8 cellular contexts compared by ENCODE assay signal in genomic region chr6:30556006-30556713, GRCh38. TPM values are rescaled to one million over a fixed set of nuclear protein-coding genes. Genes with fewer than 3 reads are reported as not detected.
DNase-seq lines count a peak whose midpoint lies in the region; ATAC-seq and TF ChIP-seq lines count a peak whose summit lies in the region.

Gene GNL1, minus strand, starts transcription at chr6:30556489. Its CDS starts 286 bp downstream, at chr6:30556203.

- no peak for TF ChIP-seq CTCF in liver (IDR thresholded peaks at IDR 0.05; ENCODE audit: low read depth, low read length, missing input control)

- peak within 1 kb of the TSS; percentile 78 to 94 (median 90) for H3K4me3 ChIP-seq in BLaER1 treated with 17β-estradiol and CSF1 and Interleukin-3, amounts not matched to agents 10 nM and 100 nM
- peak within 1 kb of the TSS; percentile 85 to 98 (median 85) for H3K4me3 ChIP-seq in liver (ENCODE audit: low read depth in 1 of 3, low read length in 3 of 3)

- peaks cover 34% of the 10 kb centered on the region for H3K4me1 Mint-ChIP-seq in dendritic cell treated with granulocyte-macrophage colony-stimulating factor and Interleukin-4, amounts not matched to agents 40 ng/mL and 50 ng/mL, for 4 days (ENCODE audit: low read depth)

- peaks cover 27 to 38% (median 33%) of the 10 kb centered on the region in 10 experiments for H3K4me1 ChIP-seq in BLaER1 treated with 17β-estradiol and CSF1 and Interleukin-3, amounts not matched to agents 10 nM and 100 nM
- H3K4me1 ChIP-seq in liver (ENCODE audit: control insufficient read depth in 4 of 4, insufficient read depth in 4 of 4, low read length in 3 of 4), result peaks cover 4 to 28% (median 17%) of the 10 kb centered on the region in 4 donors

- under 1% methylated on average over 67 of the region's 67 CpGs for WGBS in liver

- H3K9ac ChIP-seq in BLaER1 treated with 17β-estradiol and CSF1 and Interleukin-3, amounts not matched to agents 10 nM and 100 nM, result peak within 1 kb of the TSS; percentile 86 to 95 (median 92)
- peak within 1 kb of the TSS; percentile 71 to 85 for H3K9ac ChIP-seq in liver (ENCODE audit: low read depth in 1 of 2, low read length in 2 of 2)

- DNase-seq in NCI-H774 (lab: John Stamatoyannopoulos, UW), result peak; percentile 89
- peak; percentile 100 for DNase-seq in activated CD4-positive, alpha-beta T cell treated with anti-CD3 and anti-CD28 coated beads, Interleukin-2, amount 50 U/mL, for 4 hours
- DNase-seq in stimulated activated CD4-positive, alpha-beta T cell treated with anti-CD3 and anti-CD28 coated beads, Interleukin-4, amount 100 ng/mL, for 4 hours, result peak; percentile 99

- H4K20me1 ChIP-seq in BLaER1 treated with 17β-estradiol and CSF1 and Interleukin-3, amounts not matched to agents 10 nM and 100 nM, result peaks cover 0 to 49% (median 17%) of the 10 kb centered on the region in 11 experiments; a peak in 13 of 22 replicates

- H3K36me3 Mint-ChIP-seq in dendritic cell treated with granulocyte-macrophage colony-stimulating factor and Interleukin-4, amounts not matched to agents 40 ng/mL and 50 ng/mL, for 4 days (ENCODE audit: low read depth), result peaks cover 81% of the 10 kb centered on the region

- no peaks in the 10 kb centered on the region for H3K9me3 ChIP-seq in BLaER1 treated with 17β-estradiol and CSF1 and Interleukin-3, amounts not matched to agents 10 nM and 100 nM (replicated peaks in 1 of 11)
- H3K9me3 ChIP-seq in liver (ENCODE audit: control insufficient read depth in 4 of 4, low read length in 3 of 4), result no peaks in the 10 kb centered on the region

- peak within 1 kb of the TSS; percentile 99 for H3K4me3 Mint-ChIP-seq in dendritic cell treated with granulocyte-macrophage colony-stimulating factor and Interleukin-4, amounts not matched to agents 40 ng/mL and 50 ng/mL, for 4 days

- ATAC-seq in GM19351 (IDR thresholded peaks at IDR 0.05; ENCODE audit: unreplicated experiment), result peak; percentile 85
- ATAC-seq in HG03521 (IDR thresholded peaks at IDR 0.05; ENCODE audit: unreplicated experiment), result peak; percentile 75

- peak within 1 kb of the TSS; percentile 100 for H3K27ac Mint-ChIP-seq in dendritic cell treated with granulocyte-macrophage colony-stimulating factor and Interleukin-4, amounts not matched to agents 40 ng/mL and 50 ng/mL, for 4 days

- peaks cover 34 to 64% (median 53%) of the 10 kb centered on the region in 11 experiments for H3K36me3 ChIP-seq in BLaER1 treated with 17β-estradiol and CSF1 and Interleukin-3, amounts not matched to agents 10 nM and 100 nM
- peaks cover 0 to 18% (median 7%) of the 10 kb centered on the region in 4 donors for H3K36me3 ChIP-seq in liver (ENCODE audit: control insufficient read depth in 4 of 4, insufficient read depth in 3 of 4, low read depth in 1 of 4, low read length in 3 of 4)

- peak within 1 kb of the TSS; percentile 89 to 97 (median 95) for H3K27ac ChIP-seq in BLaER1 treated with 17β-estradiol and CSF1 and Interleukin-3, amounts not matched to agents 10 nM and 100 nM
- peak within 1 kb of the TSS; percentile 99 for H3K27ac ChIP-seq in liver (ENCODE audit: low read depth in 1 of 2, low read length in 2 of 2)

- H3K9me3 Mint-ChIP-seq in dendritic cell treated with granulocyte-macrophage colony-stimulating factor and Interleukin-4, amounts not matched to agents 40 ng/mL and 50 ng/mL, for 4 days, result no peaks in the 10 kb centered on the region

- intact Hi-C loops in dendritic cell treated with granulocyte-macrophage colony-stimulating factor and Interleukin-4, amounts not matched to agents 40 ng/mL and 50 ng/mL, for 4 days (cut with micrococcal nuclease), result loop anchor here (1.0 kb wide), 1 partner anchor 61 kb away; the partner anchor contains the start of genes MRPS18B and PPP1R10

- H3K4me2 ChIP-seq in BLaER1 treated with 17β-estradiol and CSF1 and Interleukin-3, amounts not matched to agents 10 nM and 100 nM, result peak within 1 kb of the TSS; percentile 93 to 100 (median 96)

- no peak for TF ChIP-seq RAD21 in liver (IDR thresholded peaks at IDR 0.05)

- no peaks in the 10 kb centered on the region for H3K27me3 Mint-ChIP-seq in dendritic cell treated with granulocyte-macrophage colony-stimulating factor and Interleukin-4, amounts not matched to agents 40 ng/mL and 50 ng/mL, for 4 days

- no peaks in the 10 kb centered on the region for H3K27me3 ChIP-seq in BLaER1 treated with 17β-estradiol and CSF1 and Interleukin-3, amounts not matched to agents 10 nM and 100 nM
- H3K27me3 ChIP-seq in liver (ENCODE audit: control insufficient read depth in 4 of 4, insufficient read depth in 4 of 4, low read length in 3 of 4), result no peaks in the 10 kb centered on the region

TF ChIP-seq in liver, 16 proteins besides CTCF, POLR2A, EP300 and RAD21:
- TF ChIP-seq JUND (IDR thresholded peaks at IDR 0.05) (peak in 1 of 2 donors; percentile 50), TAF1 (conservative IDR thresholded peaks at IDR 0.05) (no peak), FOXA2 (IDR thresholded peaks at IDR 0.05) (no peak), HNF4A (conservative IDR thresholded peaks at IDR 0.05) (no peak), RXRA (IDR thresholded peaks at IDR 0.05) (peak in 1 of 2 donors; percentile 74), YY1 (IDR thresholded peaks at IDR 0.05) (no peak), FOXA1 (IDR thresholded peaks at IDR 0.05) (no peak), GABPA (IDR thresholded peaks at IDR 0.05 in 1 of 2, conservative IDR thresholded peaks at IDR 0.05 in 1 of 2) (no peak), MAX (IDR thresholded peaks at IDR 0.05) (peak; percentile 60), REST (IDR thresholded peaks at IDR 0.05) (no peak), ZBTB33 (IDR thresholded peaks at IDR 0.05) (no peak), EGR1 (IDR thresholded peaks at IDR 0.05; ENCODE audit: low read depth in 2 of 2) (peak; percentile 84 to 86), NR2F2 (IDR thresholded peaks at IDR 0.05) (no peak), HNF4G (IDR thresholded peaks at IDR 0.05) (no peak), SP1 (IDR thresholded peaks at IDR 0.05) (peak; percentile 69)
- TF ChIP-seq, protein P1, sequence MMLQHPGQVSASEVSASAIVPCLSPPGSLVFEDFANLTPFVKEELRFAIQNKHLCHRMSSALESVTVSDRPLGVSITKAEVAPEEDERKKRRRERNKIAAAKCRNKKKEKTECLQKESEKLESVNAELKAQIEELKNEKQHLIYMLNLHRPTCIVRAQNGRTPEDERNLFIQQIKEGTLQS (IDR thresholded peaks at IDR 0.05), result peak; percentile 68

RNA-seq across cellular contexts. Expression of gene GNL1, which starts in this region (rescaled TPM):
- 10 to 100 TPM; 12.3 to 14.0 TPM for total RNA-seq in liver
- polyA plus RNA-seq in liver, result 10 to 100 TPM; 10.1 to 18.2 TPM

Comparison
In these comparisons a context has a peak if more than half of its experiments do, and no peak if none do; other contexts are left out.
1. Peak in every context shown above with its lines: DNase-seq, ATAC-seq, H3K4me3 ChIP-seq and H3K27ac ChIP-seq.